In the genomic region with DNA sequence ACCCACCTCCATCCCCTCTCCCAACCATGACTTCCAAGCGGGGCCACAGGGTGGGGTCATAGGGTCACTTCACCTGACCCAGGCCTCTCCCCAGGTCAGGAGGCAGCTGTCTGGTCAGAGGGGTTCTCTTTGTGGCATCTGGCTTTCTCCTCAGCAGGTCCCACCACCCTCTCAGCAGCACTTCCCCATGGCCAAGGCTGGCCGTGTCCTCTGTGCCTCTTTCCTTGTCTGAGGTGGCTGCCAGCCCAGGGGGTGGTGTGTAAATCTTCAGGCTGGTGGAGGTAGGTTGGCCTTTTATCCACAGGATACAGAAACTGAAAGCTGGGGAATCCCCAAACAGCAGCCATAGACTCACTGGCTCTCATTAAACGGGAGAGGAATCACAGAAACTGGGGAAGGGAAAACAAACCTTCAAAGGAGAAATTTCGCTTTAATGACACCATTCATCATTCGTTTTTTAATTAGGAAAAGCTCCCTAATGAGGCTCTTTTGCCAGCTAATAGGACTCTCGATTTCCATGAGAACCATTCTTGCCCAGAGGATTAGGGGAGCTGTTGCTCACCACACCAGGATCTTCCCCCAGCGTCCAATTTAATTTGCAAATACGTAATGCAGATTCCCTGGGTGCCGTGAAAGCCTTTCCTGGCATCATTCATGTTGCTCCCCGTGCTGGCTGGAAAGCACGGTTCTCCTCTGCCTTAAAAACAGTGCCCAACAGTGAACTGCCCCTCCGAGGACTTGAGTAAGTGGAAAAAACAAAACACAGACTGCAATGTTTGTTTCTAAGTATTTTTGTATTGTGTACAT, we compare ENCODE assay signal across 1 cellular context.
TF ChIP-seq lines count a peak whose summit lies in the region.

No MANE protein-coding gene starts in this region.

TF ChIP-seq in HepG2, 621 proteins besides CTCF, POLR2A, EP300 and RAD21:
- no peak for TF ChIP-seq SAFB2 (CRISPR knock-in tag; IDR thresholded peaks at IDR 0.05; ENCODE audit: borderline replicate concordance, low read depth)
- TF ChIP-seq, protein P1, sequence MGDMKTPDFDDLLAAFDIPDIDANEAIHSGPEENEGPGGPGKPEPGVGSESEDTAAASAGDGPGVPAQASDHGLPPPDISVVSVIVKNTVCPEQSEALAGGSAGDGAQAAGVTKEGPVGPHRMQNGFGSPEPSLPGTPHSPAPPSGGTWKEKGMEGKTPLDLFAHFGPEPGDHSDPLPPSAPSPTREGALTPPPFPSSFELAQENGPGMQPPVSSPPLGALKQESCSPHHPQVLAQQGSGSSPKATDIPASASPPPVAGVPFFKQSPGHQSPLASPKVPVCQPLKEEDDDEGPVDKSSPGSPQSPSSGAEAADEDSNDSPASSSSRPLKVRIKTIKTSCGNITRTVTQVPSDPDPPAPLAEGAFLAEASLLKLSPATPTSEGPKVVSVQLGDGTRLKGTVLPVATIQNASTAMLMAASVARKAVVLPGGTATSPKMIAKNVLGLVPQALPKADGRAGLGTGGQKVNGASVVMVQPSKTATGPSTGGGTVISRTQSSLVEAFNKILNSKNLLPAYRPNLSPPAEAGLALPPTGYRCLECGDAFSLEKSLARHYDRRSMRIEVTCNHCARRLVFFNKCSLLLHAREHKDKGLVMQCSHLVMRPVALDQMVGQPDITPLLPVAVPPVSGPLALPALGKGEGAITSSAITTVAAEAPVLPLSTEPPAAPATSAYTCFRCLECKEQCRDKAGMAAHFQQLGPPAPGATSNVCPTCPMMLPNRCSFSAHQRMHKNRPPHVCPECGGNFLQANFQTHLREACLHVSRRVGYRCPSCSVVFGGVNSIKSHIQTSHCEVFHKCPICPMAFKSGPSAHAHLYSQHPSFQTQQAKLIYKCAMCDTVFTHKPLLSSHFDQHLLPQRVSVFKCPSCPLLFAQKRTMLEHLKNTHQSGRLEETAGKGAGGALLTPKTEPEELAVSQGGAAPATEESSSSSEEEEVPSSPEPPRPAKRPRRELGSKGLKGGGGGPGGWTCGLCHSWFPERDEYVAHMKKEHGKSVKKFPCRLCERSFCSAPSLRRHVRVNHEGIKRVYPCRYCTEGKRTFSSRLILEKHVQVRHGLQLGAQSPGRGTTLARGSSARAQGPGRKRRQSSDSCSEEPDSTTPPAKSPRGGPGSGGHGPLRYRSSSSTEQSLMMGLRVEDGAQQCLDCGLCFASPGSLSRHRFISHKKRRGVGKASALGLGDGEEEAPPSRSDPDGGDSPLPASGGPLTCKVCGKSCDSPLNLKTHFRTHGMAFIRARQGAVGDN (CRISPR knock-in tag; IDR thresholded peaks at IDR 0.05), result peak; percentile 8; the same call in 1 of the 2 replicates
- TF ChIP-seq ZNF501 (CRISPR knock-in tag; IDR thresholded peaks at IDR 0.05), result 0 out of 2 replicates have a peak, but pooled peaks have one; percentile 48
- TF ChIP-seq CAMTA2 (CRISPR knock-in tag; IDR thresholded peaks at IDR 0.05; ENCODE audit: borderline replicate concordance), result 0 out of 2 replicates have a peak, but pooled peaks have one; percentile 36
- no peak for TF ChIP-seq MAFK (conservative IDR thresholded peaks at IDR 0.05 in 1 of 2, IDR thresholded peaks at IDR 0.05 in 1 of 2; ENCODE audit: low read length in 2 of 2)
- TF ChIP-seq, protein P2, sequence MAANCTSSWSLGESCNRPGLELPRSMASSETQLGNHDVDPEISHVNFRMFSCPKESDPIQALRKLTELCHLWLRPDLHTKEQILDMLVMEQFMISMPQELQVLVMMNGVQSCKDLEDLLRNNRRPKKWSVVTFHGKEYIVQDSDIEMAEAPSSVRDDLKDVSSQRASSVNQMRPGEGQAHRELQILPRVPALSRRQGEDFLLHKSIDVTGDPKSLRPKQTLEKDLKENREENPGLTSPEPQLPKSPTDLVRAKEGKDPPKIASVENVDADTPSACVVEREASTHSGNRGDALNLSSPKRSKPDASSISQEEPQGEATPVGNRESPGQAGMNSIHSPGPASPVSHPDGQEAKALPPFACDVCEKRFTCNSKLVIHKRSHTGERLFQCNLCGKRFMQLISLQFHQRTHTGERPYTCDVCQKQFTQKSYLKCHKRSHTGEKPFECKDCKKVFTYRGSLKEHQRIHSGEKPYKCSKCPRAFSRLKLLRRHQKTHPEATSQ (CRISPR knock-in tag; IDR thresholded peaks at IDR 0.05; ENCODE audit: borderline replicate concordance), result no peak
- TF ChIP-seq SOX6 (IDR thresholded peaks at IDR 0.05), result no peak
- TF ChIP-seq SOX6 (CRISPR knock-in tag; IDR thresholded peaks at IDR 0.05), result peak; percentile 35; the same call in 1 of the 2 replicates
- TF ChIP-seq, protein P3, sequence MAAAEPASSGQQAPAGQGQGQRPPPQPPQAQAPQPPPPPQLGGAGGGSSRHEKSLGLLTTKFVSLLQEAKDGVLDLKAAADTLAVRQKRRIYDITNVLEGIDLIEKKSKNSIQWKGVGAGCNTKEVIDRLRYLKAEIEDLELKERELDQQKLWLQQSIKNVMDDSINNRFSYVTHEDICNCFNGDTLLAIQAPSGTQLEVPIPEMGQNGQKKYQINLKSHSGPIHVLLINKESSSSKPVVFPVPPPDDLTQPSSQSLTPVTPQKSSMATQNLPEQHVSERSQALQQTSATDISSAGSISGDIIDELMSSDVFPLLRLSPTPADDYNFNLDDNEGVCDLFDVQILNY (CRISPR knock-in tag; conservative IDR thresholded peaks at IDR 0.05), result no peak
- no peak for TF ChIP-seq ZNF780A (CRISPR knock-in tag; IDR thresholded peaks at IDR 0.05)
- TF ChIP-seq GABPA (IDR thresholded peaks at IDR 0.05; ENCODE audit: low read depth, low read length), result no peak
- TF ChIP-seq GABPA (CRISPR knock-in tag; IDR thresholded peaks at IDR 0.05; ENCODE audit: low read depth), result no peak
- TF ChIP-seq, protein P4, sequence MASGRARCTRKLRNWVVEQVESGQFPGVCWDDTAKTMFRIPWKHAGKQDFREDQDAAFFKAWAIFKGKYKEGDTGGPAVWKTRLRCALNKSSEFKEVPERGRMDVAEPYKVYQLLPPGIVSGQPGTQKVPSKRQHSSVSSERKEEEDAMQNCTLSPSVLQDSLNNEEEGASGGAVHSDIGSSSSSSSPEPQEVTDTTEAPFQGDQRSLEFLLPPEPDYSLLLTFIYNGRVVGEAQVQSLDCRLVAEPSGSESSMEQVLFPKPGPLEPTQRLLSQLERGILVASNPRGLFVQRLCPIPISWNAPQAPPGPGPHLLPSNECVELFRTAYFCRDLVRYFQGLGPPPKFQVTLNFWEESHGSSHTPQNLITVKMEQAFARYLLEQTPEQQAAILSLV (CRISPR knock-in tag; IDR thresholded peaks at IDR 0.05; ENCODE audit: borderline replicate concordance), result 0 out of 2 replicates have a peak, but pooled peaks have one; percentile 22
- TF ChIP-seq NR2F6 (IDR thresholded peaks at IDR 0.05), result peak; percentile 26; the same call in 1 of the 2 replicates
- no peak for TF ChIP-seq NR2F6 (CRISPR knock-in tag; IDR thresholded peaks at IDR 0.05)
